Comparison of ENCODE assay signal across 27 cellular contexts in genomic region chr10:12499066-12499465, GRCh38.
DNase-seq lines count a peak whose midpoint lies in the region; ATAC-seq and TF ChIP-seq lines count a peak whose summit lies in the region.
"Had no signal": no experiment of that assay in that cellular context is flagged by ENCODE, and none has a peak within 500 bp of the region (broad histone marks: within the 10 kb centered on the region; RNA-seq: fewer than 3 reads in every experiment).

No MANE protein-coding gene starts in this region.

- H3K4me3 ChIP-seq in Caco-2 (ENCODE audit: low read depth, low read length), result no peak overlapping the region
- no peak overlapping the region for H3K4me3 ChIP-seq in IMR-90 (ENCODE audit: insufficient read depth, low read depth, low read length)
- H3K4me3 ChIP-seq: hepatocyte, left lung, MG63, SJSA1 had no signal

- H2AK9ac ChIP-seq in IMR-90 (replicated peaks; ENCODE audit: low read depth, low read length, poor library complexity), result no peak overlapping the region

- no peak overlapping the region for H2BK15ac ChIP-seq in IMR-90 (ENCODE audit: low read depth, low read length)

- BruUV-seq in Caco-2 (replicated peaks; lab: Mats Ljungman, UMichigan) (no TSS peak), IMR-90 (replicated peaks; lab: Mats Ljungman, UMichigan) (no TSS peak)

- WGBS in IMR-90 (ENCODE audit: extremely low coverage in 2 of 2, insufficient read length in 1 of 2), 2 experiments, result no CpG with 5 or more reads among the region's 2 CpGs

- no peak overlapping the region for H3K56ac ChIP-seq in IMR-90 (ENCODE audit: extremely low read depth, insufficient read depth, low read length)

- no peak overlapping the region for H3K18ac ChIP-seq in IMR-90 (ENCODE audit: low read depth, low read length)

- H3K36me3 Mint-ChIP-seq in Caco-2 (ENCODE audit: insufficient read depth, unreplicated experiment) (peaks cover 21% of the 10 kb centered on the region), nephron progenitor cell (ENCODE audit: low read depth) (no peaks in the 10 kb centered on the region)
- H3K36me3 Mint-ChIP-seq in activated T-helper 2 cell treated with anti-CD3 and anti-CD28 coated beads, Interferon-gamma antibody, Interleukin-2, Interleukin-4, amounts not matched to agents 10 μg/mL and 5 μg/mL and 100 μg/mL, durations not matched to agents 14 hours and 24 hours and 36 hours (ENCODE audit: low read depth), result no peaks in the 10 kb centered on the region
- H3K36me3 Mint-ChIP-seq: activated CD8-positive, alpha-beta memory T cell treated with anti-CD3 and anti-CD28 coated beads, Interleukin-2, amount 10 ng/mL, durations not matched to agents 7 days and 5 days; natural killer cell treated with Interleukin-12 subunit alpha and Interleukin-12 subunit beta and Interleukin-15 and Interleukin-18, amount 100 ng/mL, for 72 hours had no signal

- peak overlapping the region; percentile 99 for H3K27ac Mint-ChIP-seq in Caco-2 (ENCODE audit: unreplicated experiment)
- H3K27ac Mint-ChIP-seq in nephron progenitor cell, result peak overlapping the region; percentile 69
- no peak overlapping the region for H3K27ac Mint-ChIP-seq in activated T-helper 2 cell treated with anti-CD3 and anti-CD28 coated beads, Interferon-gamma antibody, Interleukin-2, Interleukin-4, amounts not matched to agents 10 μg/mL and 5 μg/mL and 100 μg/mL, durations not matched to agents 14 hours and 24 hours and 36 hours
- H3K27ac Mint-ChIP-seq: activated CD4-positive, alpha-beta T cell treated with anti-CD3 and anti-CD28 coated beads, Interleukin-2, amount 10 ng/mL, durations not matched to agents 7 days and 5 days; activated CD8-positive, alpha-beta memory T cell treated with anti-CD3 and anti-CD28 coated beads, Interleukin-2, amount 10 ng/mL, durations not matched to agents 7 days and 5 days; HFFc6 had no signal

- H3K4me1 Mint-ChIP-seq in Caco-2 (ENCODE audit: low read depth, unreplicated experiment) (peaks cover 42% of the 10 kb centered on the region), nephron progenitor cell (peaks cover 30% of the 10 kb centered on the region)
- peaks cover 3% of the 10 kb centered on the region for H3K4me1 Mint-ChIP-seq in activated T-helper 2 cell treated with anti-CD3 and anti-CD28 coated beads, Interferon-gamma antibody, Interleukin-2, Interleukin-4, amounts not matched to agents 10 μg/mL and 5 μg/mL and 100 μg/mL, durations not matched to agents 14 hours and 24 hours and 36 hours (ENCODE audit: low read depth)

- no peak overlapping the region for H3K4ac ChIP-seq in IMR-90 (ENCODE audit: low read depth, low read length)

- H3K23ac ChIP-seq in IMR-90 (ENCODE audit: low read depth, low read length), result no peak overlapping the region

- H2BK5ac ChIP-seq in IMR-90 (ENCODE audit: low read depth, low read length, poor library complexity, severe bottlenecking), result no peak overlapping the region

- no peak overlapping the region for H2AK5ac ChIP-seq in IMR-90 (ENCODE audit: low read depth, low read length)

- H3K4me2 ChIP-seq in IMR-90 (ENCODE audit: low read depth, low read length), result no peak overlapping the region
- H3K4me2 ChIP-seq: hepatocyte had no signal

- H3K4me3 Mint-ChIP-seq in Caco-2 (ENCODE audit: unreplicated experiment) (no peak overlapping the region), nephron progenitor cell (no peak overlapping the region)
- no peak overlapping the region for H3K4me3 Mint-ChIP-seq in activated T-helper 2 cell treated with anti-CD3 and anti-CD28 coated beads, Interferon-gamma antibody, Interleukin-2, Interleukin-4, amounts not matched to agents 10 μg/mL and 5 μg/mL and 100 μg/mL, durations not matched to agents 14 hours and 24 hours and 36 hours (ENCODE audit: low read depth)
- H3K4me3 Mint-ChIP-seq: activated CD4-positive, alpha-beta T cell treated with anti-CD3 and anti-CD28 coated beads, Interleukin-2, amount 10 ng/mL, durations not matched to agents 7 days and 5 days; activated CD8-positive, alpha-beta memory T cell treated with anti-CD3 and anti-CD28 coated beads, Interleukin-2, amount 10 ng/mL, durations not matched to agents 7 days and 5 days; central memory CD8-positive, alpha-beta T cell; HFFc6; natural killer cell treated with Interleukin-12 subunit alpha and Interleukin-12 subunit beta and Interleukin-15 and Interleukin-18, amount 100 ng/mL, for 72 hours had no signal

- TF ChIP-seq CTCF in Caco-2 (IDR thresholded peaks at IDR 0.05; ENCODE audit: insufficient read depth in 1 of 2, low read depth in 1 of 2, low read length in 1 of 2, severe bottlenecking in 1 of 2, unreplicated experiment in 1 of 2) (no peak), IMR-90 (conservative IDR thresholded peaks at IDR 0.05; ENCODE audit: low read depth, low read length) (no peak), nephron progenitor cell (IDR thresholded peaks at IDR 0.05) (no peak)

- ATAC-seq in IMR-90 (ENCODE audit: low read depth) (peak; percentile 21; the same call in 1 of the 2 replicates), GM18519 (IDR thresholded peaks at IDR 0.05; ENCODE audit: low FRiP score, unreplicated experiment) (no peak), HG02852 (IDR thresholded peaks at IDR 0.05; ENCODE audit: unreplicated experiment) (no peak)
- ATAC-seq: activated CD8-positive, alpha-beta memory T cell treated with anti-CD3 and anti-CD28 coated beads, Interleukin-2, amount 10 ng/mL, durations not matched to agents 7 days and 5 days; left lung; natural killer cell treated with Interleukin-12 subunit alpha and Interleukin-12 subunit beta and Interleukin-15 and Interleukin-18, amount 100 ng/mL, for 72 hours had no signal

- TF ChIP-seq RAD21 in IMR-90 (IDR thresholded peaks at IDR 0.05; ENCODE audit: low read length), result no peak

- H4K5ac ChIP-seq in IMR-90 (ENCODE audit: low read depth, low read length), result no peak overlapping the region

- H3K27me3 ChIP-seq in Caco-2 (replicated peaks; ENCODE audit: control insufficient read depth, insufficient read depth, low read length), result no peaks in the 10 kb centered on the region
- H3K27me3 ChIP-seq in IMR-90 (ENCODE audit: control insufficient read depth, insufficient read depth, low read length), result no peaks in the 10 kb centered on the region; the same call in 1 of the 2 replicates
- H3K27me3 ChIP-seq: hepatocyte, left lung, MG63, SJSA1 had no signal

- H3K4me1 ChIP-seq in Caco-2 (peaks cover 59% of the 10 kb centered on the region), IMR-90 (ENCODE audit: control insufficient read depth, insufficient read depth, low read length) (peaks cover 5% of the 10 kb centered on the region; the same call in 1 of the 2 replicates)
- H3K4me1 ChIP-seq: parathyroid adenoma had no signal

- POLR2A ChIA-PET in Caco-2 (lab: Charles Lee), result no interaction called here
- POLR2A ChIA-PET in IMR-90 (lab: Charles Lee; ENCODE audit: unreplicated experiment), result interaction anchor here (0.6 kb wide), 1 partner anchor 304 kb away, joined by 10 read pairs; the partner anchor contains the start of gene NUDT5

- H3K36me3 ChIP-seq in Caco-2 (ENCODE audit: control insufficient read depth, insufficient read depth, low read length), result no peaks in the 10 kb centered on the region
- H3K36me3 ChIP-seq in IMR-90 (ENCODE audit: control insufficient read depth, insufficient read depth, low read length), result no peaks in the 10 kb centered on the region
- H3K36me3 ChIP-seq: left lung, MG63, SJSA1 had no signal

- in situ Hi-C loops in IMR-90 (cut with MboI; ENCODE audit: low sequenced_read_pairs), result no loop called here

- DNase-seq in Caco-2 (peak in 1 of 2 experiments; percentile 16), IMR-90 (peak; percentile 20), caudate nucleus (lab: John Stamatoyannopoulos, UW) (no peak), nephron progenitor cell (no peak), NCI-H748 (lab: John Stamatoyannopoulos, UW; ENCODE audit: unreplicated experiment) (no peak)
- no peak for DNase-seq in activated T-helper 2 cell treated with anti-CD3 and anti-CD28 coated beads, Interferon-gamma antibody, Interleukin-2, Interleukin-4, amounts not matched to agents 10 μg/mL and 5 μg/mL and 100 μg/mL, durations not matched to agents 14 hours and 24 hours and 36 hours (ENCODE audit: low spot score)
- DNase-seq: activated CD4-positive, alpha-beta T cell treated with anti-CD3 and anti-CD28 coated beads, Interleukin-2, amount 10 ng/mL, durations not matched to agents 7 days and 5 days; activated naive CD4-positive, alpha-beta T cell treated with anti-CD3 and anti-CD28 coated beads, Interleukin-2, amount 50 U/mL, for 16 hours; HFFc6; KBM-7; left lung; MG63; NCI-H2081; NCI-H446 treated with DMSO at 0.1 percent for 48 hours; stimulated activated CD4-positive, alpha-beta T cell treated with anti-CD3 and anti-CD28 coated beads, Interleukin-12 subunit alpha, Interleukin-12 subunit beta, amount 100 ng/mL, for 4 hours; stimulated activated CD4-positive, alpha-beta T cell treated with anti-CD3 and anti-CD28 coated beads, Interleukin-4, amount 100 ng/mL, for 24 hours; stimulated activated naive CD4-positive, alpha-beta T cell treated with Interleukin-2 at 50 U/mL for 16 hours; T-helper 2 cell had no signal

- H3K9ac ChIP-seq in IMR-90 (ENCODE audit: low read depth, low read length), result no peak overlapping the region
- H3K9ac ChIP-seq: parathyroid adenoma had no signal

- H2BK20ac ChIP-seq in IMR-90 (ENCODE audit: low read depth, low read length), result no peak overlapping the region

- no peaks in the 10 kb centered on the region for H3K79me1 ChIP-seq in IMR-90 (ENCODE audit: low read depth in 1 of 2, low read length in 2 of 2)

- H3K27me3 Mint-ChIP-seq in Caco-2 (ENCODE audit: insufficient read depth, unreplicated experiment) (no peaks in the 10 kb centered on the region), nephron progenitor cell (ENCODE audit: low read depth, poor library complexity) (peaks cover 9% of the 10 kb centered on the region)
- no peaks in the 10 kb centered on the region for H3K27me3 Mint-ChIP-seq in activated T-helper 2 cell treated with anti-CD3 and anti-CD28 coated beads, Interferon-gamma antibody, Interleukin-2, Interleukin-4, amounts not matched to agents 10 μg/mL and 5 μg/mL and 100 μg/mL, durations not matched to agents 14 hours and 24 hours and 36 hours (ENCODE audit: low read depth)
- H3K27me3 Mint-ChIP-seq: activated CD4-positive, alpha-beta T cell treated with anti-CD3 and anti-CD28 coated beads, Interleukin-2, amount 10 ng/mL, durations not matched to agents 7 days and 5 days; activated CD8-positive, alpha-beta memory T cell treated with anti-CD3 and anti-CD28 coated beads, Interleukin-2, amount 10 ng/mL, durations not matched to agents 7 days and 5 days; central memory CD8-positive, alpha-beta T cell; natural killer cell treated with Interleukin-12 subunit alpha and Interleukin-12 subunit beta and Interleukin-15 and Interleukin-18, amount 100 ng/mL, for 72 hours had no signal

- H2AFZ ChIP-seq in IMR-90 (replicated peaks; ENCODE audit: low read length, poor library complexity), result no peak overlapping the region
- H2AFZ ChIP-seq: hepatocyte, parathyroid adenoma had no signal

- H4K20me1 ChIP-seq in IMR-90 (ENCODE audit: insufficient read depth, low read length), result no peaks in the 10 kb centered on the region

- TF ChIP-seq POLR2A in IMR-90 (IDR thresholded peaks at IDR 0.05; ENCODE audit: low read depth, low read length), result no peak

- H3K9me3 ChIP-seq in Caco-2 (no peaks in the 10 kb centered on the region), IMR-90 (ENCODE audit: control insufficient read depth, insufficient read depth, low read length) (no peaks in the 10 kb centered on the region)
- H3K9me3 ChIP-seq: left lung, MG63, SJSA1 had no signal

- H4K8ac ChIP-seq in IMR-90 (ENCODE audit: low read depth in 2 of 2, low read length in 2 of 2), result no peak overlapping the region

- CTCF ChIA-PET in Caco-2 (lab: Charles Lee), result no interaction called here
- CTCF ChIA-PET in IMR-90 (lab: Yijun Ruan, JAX), result no interaction called here

- H3K9me1 ChIP-seq in IMR-90 (ENCODE audit: insufficient read depth, low read length), result no peaks in the 10 kb centered on the region

- H3K27ac ChIP-seq in IMR-90 (ENCODE audit: insufficient read depth, low read length), result no peak overlapping the region
- H3K27ac ChIP-seq in caudate nucleus (ENCODE audit: low read depth, low read length), result peak overlapping the region; percentile 59
- H3K27ac ChIP-seq: epithelial cell of prostate, hepatocyte, left lung, parathyroid adenoma, SJSA1 had no signal

- no peak overlapping the region for H2BK120ac ChIP-seq in IMR-90 (ENCODE audit: low read depth, low read length)

- intact Hi-C loops in Caco-2 (cut with micrococcal nuclease; ENCODE audit: unreplicated experiment), result no loop called here
- intact Hi-C loops in IMR-90 (cut with micrococcal nuclease), result no loop called here
- intact Hi-C loops in activated T-helper 2 cell treated with anti-CD3 and anti-CD28 coated beads, Interferon-gamma antibody, Interleukin-2, Interleukin-4, amounts not matched to agents 10 μg/mL and 5 μg/mL and 100 μg/mL, durations not matched to agents 14 hours and 24 hours and 36 hours (cut with micrococcal nuclease), result no loop called here

- H4K91ac ChIP-seq in IMR-90 (ENCODE audit: insufficient read depth, low read depth, low read length), result no peak overlapping the region

- H3K14ac ChIP-seq in IMR-90 (replicated peaks; ENCODE audit: low read depth, low read length), result no peak overlapping the region

- H3K9me3 Mint-ChIP-seq in Caco-2 (ENCODE audit: unreplicated experiment) (peaks cover 18% of the 10 kb centered on the region), nephron progenitor cell (peaks cover 3% of the 10 kb centered on the region)
- H3K9me3 Mint-ChIP-seq in activated T-helper 2 cell treated with anti-CD3 and anti-CD28 coated beads, Interferon-gamma antibody, Interleukin-2, Interleukin-4, amounts not matched to agents 10 μg/mL and 5 μg/mL and 100 μg/mL, durations not matched to agents 14 hours and 24 hours and 36 hours, result no peaks in the 10 kb centered on the region
- H3K9me3 Mint-ChIP-seq: central memory CD8-positive, alpha-beta T cell; natural killer cell treated with Interleukin-12 subunit alpha and Interleukin-12 subunit beta and Interleukin-15 and Interleukin-18, amount 100 ng/mL, for 72 hours had no signal

- dilution Hi-C loops in IMR-90 (cut with HindIII; ENCODE audit: low sequenced_read_pairs, unreplicated experiment), result no loop called here
